ENCODE assay signal across 1 cellular context in the genomic region with DNA sequence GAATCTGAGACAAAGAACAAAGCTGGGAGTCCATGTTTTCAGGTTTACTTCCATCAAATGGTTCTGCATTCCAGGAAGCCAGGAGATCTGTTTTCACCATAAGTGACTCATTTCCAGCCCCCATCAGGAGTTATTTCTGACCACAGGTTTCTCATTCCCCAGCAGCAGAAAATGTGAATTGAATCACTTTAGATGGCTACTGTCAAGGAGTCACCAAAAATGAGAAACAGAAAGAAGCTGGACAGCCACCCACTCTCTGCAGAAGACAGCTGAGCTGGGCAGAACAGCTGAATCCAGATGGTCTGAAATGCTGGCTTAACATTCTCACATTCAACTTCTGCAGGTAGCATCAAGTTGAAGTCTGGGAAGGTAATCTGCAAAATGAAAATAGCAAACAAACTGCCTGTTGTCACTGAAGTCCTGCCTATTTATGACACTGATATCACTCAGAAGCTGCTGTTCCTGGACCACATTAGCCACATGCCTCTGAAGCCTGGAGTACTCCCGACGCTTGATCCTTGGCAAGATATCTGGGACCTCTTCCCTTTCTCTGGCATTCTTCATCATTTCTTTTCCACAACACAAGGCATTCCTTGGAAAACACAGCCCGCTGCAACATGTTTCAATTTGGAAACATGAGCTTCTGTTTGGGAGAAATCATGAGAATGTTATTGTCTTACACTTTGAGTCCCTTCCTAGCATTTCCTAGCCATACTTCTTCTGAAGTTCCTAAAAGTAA.
TF ChIP-seq lines count a peak whose summit lies in the region.

No MANE protein-coding gene starts in this region.

TF ChIP-seq in endothelial cell of umbilical vein, 7 proteins besides CTCF, POLR2A, EP300 and RAD21:
- TF ChIP-seq FOS (IDR thresholded peaks at IDR 0.05; ENCODE audit: borderline replicate concordance, insufficient read depth, low read length) (peak; percentile 34), GATA2 (IDR thresholded peaks at IDR 0.05; ENCODE audit: insufficient read depth, insufficient read length, low read depth, low read length) (no peak), POLR2AphosphoS5 (IDR thresholded peaks at IDR 0.05; ENCODE audit: insufficient read depth, low read depth, low read length) (no peak), JUN (IDR thresholded peaks at IDR 0.05; ENCODE audit: borderline replicate concordance, insufficient read depth, insufficient read length, low read depth) (peak; percentile 55)
